Comparison of ENCODE assay signal across 10 cellular contexts in the genomic region with DNA sequence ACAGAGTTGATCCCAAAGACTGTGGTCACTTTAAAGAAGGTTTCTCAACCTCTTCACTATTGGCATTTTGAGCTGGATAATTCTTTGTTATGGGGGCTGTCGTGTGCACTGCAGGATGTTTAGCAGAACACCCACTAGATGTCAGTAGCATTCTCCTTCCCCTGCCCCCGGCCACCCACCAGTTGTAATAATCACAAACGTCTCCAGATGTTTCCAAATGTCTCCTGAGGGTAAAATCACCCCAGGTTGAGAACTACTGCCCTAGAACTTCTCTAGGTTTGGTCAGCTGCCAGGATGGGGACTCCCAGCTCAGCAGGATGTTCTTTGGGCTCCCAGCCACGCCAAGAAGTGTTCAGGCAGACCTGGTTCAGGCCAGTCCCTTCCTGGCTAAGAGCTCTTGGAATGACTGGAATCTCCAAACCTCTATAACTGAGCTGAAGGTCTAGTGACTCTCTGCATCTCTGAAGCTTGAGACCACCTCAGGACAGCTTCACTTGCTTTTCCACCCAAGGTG. TPM values are rescaled to one million over a fixed set of nuclear protein-coding genes. Genes with fewer than 3 reads are reported as not detected.
DNase-seq lines count a peak whose midpoint lies in the region; ATAC-seq and TF ChIP-seq lines count a peak whose summit lies in the region.
"Had no signal": no experiment of that assay in that cellular context is flagged by ENCODE, and none has a peak within 500 bp of the region (broad histone marks: within the 10 kb centered on the region; RNA-seq: fewer than 3 reads in every experiment).

No MANE protein-coding gene starts in this region.

- TF ChIP-seq CTCF in C4-2B (conservative IDR thresholded peaks at IDR 0.05): peak; percentile 58
- TF ChIP-seq CTCF in HFFc6 (IDR thresholded peaks at IDR 0.05): peak; percentile 77
- peak; percentile 69 for TF ChIP-seq CTCF in SU-DHL-6 (IDR thresholded peaks at IDR 0.05; ENCODE audit: insufficient read depth, low read length, poor library complexity, severe bottlenecking)
- TF ChIP-seq CTCF in endothelial cell (IDR thresholded peaks at IDR 0.05; ENCODE audit: unreplicated experiment): no peak
- peak; percentile 56 to 65 (median 65) for TF ChIP-seq CTCF in nephron (IDR thresholded peaks at IDR 0.05; ENCODE audit: unreplicated experiment in 3 of 3)

- H2AFZ ChIP-seq in SU-DHL-6 (ENCODE audit: low read depth, low read length, severe bottlenecking): no peak overlapping the region

- H3K27ac Mint-ChIP-seq in HFFc6 (peak overlapping the region; percentile 71), endothelial cell (ENCODE audit: unreplicated experiment) (peak overlapping the region; percentile 65), nephron (peak overlapping the region; percentile 61 to 82 (median 63))

- H3K4me2 ChIP-seq in SU-DHL-6 (ENCODE audit: low read depth, low read length, poor library complexity, severe bottlenecking): no peak overlapping the region

- H3K36me3 Mint-ChIP-seq in HFFc6 (ENCODE audit: low read depth) (no peaks in the 10 kb centered on the region), endothelial cell (ENCODE audit: low read depth, unreplicated experiment) (no peaks in the 10 kb centered on the region), nephron (ENCODE audit: low read depth) (peaks cover 11% of the 10 kb centered on the region)

- H3K4me3 Mint-ChIP-seq in HFFc6 (no peak overlapping the region; the same call in 1 of the 2 replicates), endothelial cell (ENCODE audit: unreplicated experiment) (no peak overlapping the region), nephron (peak overlapping the region in 1 of 3 experiments; percentile 35)

- H3K9me3 Mint-ChIP-seq in HFFc6: no peaks in the 10 kb centered on the region
- H3K9me3 Mint-ChIP-seq in endothelial cell (ENCODE audit: unreplicated experiment): no peaks in the 10 kb centered on the region
- H3K9me3 Mint-ChIP-seq in nephron: no peaks in the 10 kb centered on the region

- no peak overlapping the region for H3K4me3 ChIP-seq in SU-DHL-6 (ENCODE audit: insufficient read depth, low read length, poor library complexity, severe bottlenecking)

- H3K36me3 ChIP-seq in SU-DHL-6 (ENCODE audit: low read length): no peaks in the 10 kb centered on the region

- H3F3A ChIP-seq in SU-DHL-6 (ENCODE audit: insufficient read depth): no peaks in the 10 kb centered on the region

- no peaks in the 10 kb centered on the region for H3K9me3 ChIP-seq in SU-DHL-6 (ENCODE audit: insufficient read depth, low read length)

- H3K79me2 ChIP-seq in SU-DHL-6 (ENCODE audit: insufficient read depth, low read length): no peaks in the 10 kb centered on the region

- no peak overlapping the region for H3K27ac ChIP-seq in C4-2B
- no peak overlapping the region for H3K27ac ChIP-seq in SU-DHL-6 (ENCODE audit: low read depth, low read length)
- H3K27ac ChIP-seq: epithelial cell of prostate had no signal

- DNase-seq in HFFc6 (peak; percentile 61), endothelial cell (ENCODE audit: low spot score) (no peak)

- H3K27me3 Mint-ChIP-seq in HFFc6 (ENCODE audit: insufficient read depth) (no peaks in the 10 kb centered on the region; the same call in 1 of the 2 replicates), endothelial cell (ENCODE audit: unreplicated experiment) (no peaks in the 10 kb centered on the region), nephron (ENCODE audit: low read depth) (no peaks in the 10 kb centered on the region)

- no peaks in the 10 kb centered on the region for H3K27me3 ChIP-seq in SU-DHL-6 (ENCODE audit: low read length)

- H3K4me1 Mint-ChIP-seq in HFFc6 (ENCODE audit: low read depth) (peaks cover 26% of the 10 kb centered on the region), endothelial cell (ENCODE audit: unreplicated experiment) (peaks cover 10% of the 10 kb centered on the region), nephron (peaks cover 23% of the 10 kb centered on the region)

- ATAC-seq in GM18858 (IDR thresholded peaks at IDR 0.05; ENCODE audit: unreplicated experiment) (no peak), HG02571 (IDR thresholded peaks at IDR 0.05; ENCODE audit: unreplicated experiment) (no peak), GM21360 (IDR thresholded peaks at IDR 0.05; ENCODE audit: unreplicated experiment) (no peak)

- H3K9ac ChIP-seq in SU-DHL-6 (ENCODE audit: low read length): no peak overlapping the region

- no peaks in the 10 kb centered on the region for H4K20me1 ChIP-seq in SU-DHL-6 (ENCODE audit: low read depth, low read length)

- no peaks in the 10 kb centered on the region for H3K9me2 ChIP-seq in SU-DHL-6 (replicated peaks; ENCODE audit: insufficient read depth, low read length)

RNA-seq across cellular contexts. Expression of gene AJUBA, which starts 12.5 kb away (rescaled TPM):
- total RNA-seq in HFFc6 (2021; fragmentation: NEBNext Ultra II Directional; extraction: Animal tissue kit (Norgen Biotek cat#: 25700)): 10 to 100 TPM; 66.0 to 79.7 (median 74.9) TPM
- 7.2 TPM for total RNA-seq in endothelial cell (ENCODE audit: unreplicated experiment)

RNA-seq across cellular contexts. Expression of gene C14orf93, which starts 15.1 kb away (rescaled TPM):
- 1 to 10 TPM; 3.6 to 7.0 (median 5.7) TPM for total RNA-seq in HFFc6 (2021; fragmentation: NEBNext Ultra II Directional; extraction: Animal tissue kit (Norgen Biotek cat#: 25700))
- 9.0 TPM for total RNA-seq in endothelial cell (ENCODE audit: unreplicated experiment)

RNA-seq across cellular contexts. Expression of gene HAUS4, which starts 37.9 kb away (rescaled TPM):
- 10 to 100 TPM; 13.0 to 23.5 (median 19.6) TPM for total RNA-seq in HFFc6 (2021; fragmentation: NEBNext Ultra II Directional; extraction: Animal tissue kit (Norgen Biotek cat#: 25700))
- 35.5 TPM for total RNA-seq in endothelial cell (ENCODE audit: unreplicated experiment)

RNA-seq across cellular contexts. Expression of gene PSMB5, which starts 39.9 kb away (rescaled TPM):
- 100 to 1,000 TPM; 221 to 259 (median 241) TPM for total RNA-seq in HFFc6 (2021; fragmentation: NEBNext Ultra II Directional; extraction: Animal tissue kit (Norgen Biotek cat#: 25700))
- 177 TPM for total RNA-seq in endothelial cell (ENCODE audit: unreplicated experiment)

RNA-seq across cellular contexts. Expression of gene PSMB11, which starts 47.2 kb away (rescaled TPM):
- total RNA-seq in HFFc6 (2021; fragmentation: NEBNext Ultra II Directional; extraction: Animal tissue kit (Norgen Biotek cat#: 25700)): under 1 TPM in 1 of 6 experiments, not detected in 5; 0.12 TPM
- total RNA-seq in endothelial cell (ENCODE audit: unreplicated experiment): not detected
- total RNA-seq: subcutaneous adipose tissue had no signal
